ENCODE assay signal across 1 cellular context in the genomic region with DNA sequence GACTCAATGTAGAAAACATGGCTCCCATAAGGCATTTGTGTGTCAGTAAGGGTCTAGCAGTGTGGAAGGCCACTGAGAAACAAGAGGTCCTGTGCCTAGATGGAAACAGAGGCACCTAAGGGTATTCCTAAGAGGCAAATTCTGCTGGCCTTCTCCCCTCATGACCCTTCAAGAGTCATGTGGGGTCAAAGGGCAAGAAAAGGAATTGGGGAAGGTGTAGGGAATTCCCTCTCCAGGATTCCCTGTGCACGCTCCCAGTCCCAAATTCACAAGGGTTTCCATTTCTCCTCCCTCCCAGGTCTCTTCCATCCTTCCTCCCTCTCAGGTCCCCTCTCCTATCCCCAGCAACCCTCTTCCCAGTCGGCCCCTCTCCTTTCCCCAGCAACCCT.
A peak's percentile ranks its signal among the peaks of the same experiment; 100 is the strongest.
TF ChIP-seq lines count a peak whose summit lies in the region.

No MANE protein-coding gene starts in this region.

TF ChIP-seq in HepG2, 621 proteins besides CTCF, POLR2A, EP300 and RAD21 (continued from another document and continues in another):
- TF ChIP-seq TRIM24 (CRISPR knock-in tag; IDR thresholded peaks at IDR 0.05) (no peak), BATF2 (CRISPR knock-in tag; IDR thresholded peaks at IDR 0.05) (no peak), ZNF280D (CRISPR knock-in tag; IDR thresholded peaks at IDR 0.05) (no peak), SAP130 (CRISPR knock-in tag; IDR thresholded peaks at IDR 0.05; ENCODE audit: low read depth) (no peak), MBNL3 (CRISPR knock-in tag; conservative IDR thresholded peaks at IDR 0.05) (no peak), ZNF879 (CRISPR knock-in tag; IDR thresholded peaks at IDR 0.05) (no peak), BORCS8-MEF2B (CRISPR knock-in tag; IDR thresholded peaks at IDR 0.05) (no peak), CC2D1A (CRISPR knock-in tag; IDR thresholded peaks at IDR 0.05) (no peak), RNF2 (conservative IDR thresholded peaks at IDR 0.05; ENCODE audit: low read depth) (no peak), PHF8 (CRISPR knock-in tag; IDR thresholded peaks at IDR 0.05) (no peak), TBX3 (IDR thresholded peaks at IDR 0.05; ENCODE audit: borderline replicate concordance) (no peak), HOXA3 (CRISPR knock-in tag; IDR thresholded peaks at IDR 0.05) (no peak), WIZ (CRISPR knock-in tag; IDR thresholded peaks at IDR 0.05) (peak; percentile 41; the same call in 1 of the 2 replicates), ZMYM2 (CRISPR knock-in tag; IDR thresholded peaks at IDR 0.05) (no peak), ZNF101 (CRISPR knock-in tag; IDR thresholded peaks at IDR 0.05; ENCODE audit: borderline replicate concordance, low read depth) (no peak), ATAD3A (CRISPR knock-in tag; IDR thresholded peaks at IDR 0.05) (no peak), ZNF564 (CRISPR knock-in tag; IDR thresholded peaks at IDR 0.05) (0 out of 2 replicates have a peak, but pooled peaks have one; percentile 20), SKI (IDR thresholded peaks at IDR 0.05; ENCODE audit: partially characterized antibody) (no peak), ZMYM4 (CRISPR knock-in tag; IDR thresholded peaks at IDR 0.05) (no peak), ZBTB21 (CRISPR knock-in tag; IDR thresholded peaks at IDR 0.05) (no peak), ZIK1 (CRISPR knock-in tag; IDR thresholded peaks at IDR 0.05; ENCODE audit: borderline replicate concordance, low read depth) (no peak), CREB1 (IDR thresholded peaks at IDR 0.05) (no peak), CREB1 (CRISPR knock-in tag; IDR thresholded peaks at IDR 0.05) (no peak), MYC (CRISPR knock-in tag; IDR thresholded peaks at IDR 0.05; ENCODE audit: borderline replicate concordance) (no peak), NR2F6 (IDR thresholded peaks at IDR 0.05) (peak; percentile 36; the same call in 1 of the 2 replicates), NR2F6 (CRISPR knock-in tag; IDR thresholded peaks at IDR 0.05) (no peak), ZNF124 (CRISPR knock-in tag; IDR thresholded peaks at IDR 0.05) (no peak), ZFP41 (CRISPR knock-in tag; IDR thresholded peaks at IDR 0.05; ENCODE audit: borderline replicate concordance) (no peak), HNF4A (CRISPR knock-in tag; IDR thresholded peaks at IDR 0.05) (no peak), MEIS1 (CRISPR knock-in tag; IDR thresholded peaks at IDR 0.05; ENCODE audit: borderline replicate concordance) (no peak), EEA1 (CRISPR knock-in tag; IDR thresholded peaks at IDR 0.05; ENCODE audit: borderline replicate concordance) (no peak), SRSF9 (IDR thresholded peaks at IDR 0.05; ENCODE audit: borderline replicate concordance, insufficient read depth, low read depth, low read length, poor library complexity, severe bottlenecking) (no peak), NFYC (CRISPR knock-in tag; IDR thresholded peaks at IDR 0.05) (no peak), KDM5A (IDR thresholded peaks at IDR 0.05; ENCODE audit: borderline replicate concordance, low read length) (no peak), ZNF772 (CRISPR knock-in tag; IDR thresholded peaks at IDR 0.05) (peak; percentile 59; the same call in 1 of the 2 replicates), AGO1 (IDR thresholded peaks at IDR 0.05; ENCODE audit: low read depth, low read length, poor library complexity, severe bottlenecking) (no peak)
- TF ChIP-seq, protein P1, sequence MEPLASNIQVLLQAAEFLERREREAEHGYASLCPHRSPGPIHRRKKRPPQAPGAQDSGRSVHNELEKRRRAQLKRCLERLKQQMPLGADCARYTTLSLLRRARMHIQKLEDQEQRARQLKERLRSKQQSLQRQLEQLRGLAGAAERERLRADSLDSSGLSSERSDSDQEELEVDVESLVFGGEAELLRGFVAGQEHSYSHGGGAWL (CRISPR knock-in tag; IDR thresholded peaks at IDR 0.05) = no peak
- TF ChIP-seq, protein P2, sequence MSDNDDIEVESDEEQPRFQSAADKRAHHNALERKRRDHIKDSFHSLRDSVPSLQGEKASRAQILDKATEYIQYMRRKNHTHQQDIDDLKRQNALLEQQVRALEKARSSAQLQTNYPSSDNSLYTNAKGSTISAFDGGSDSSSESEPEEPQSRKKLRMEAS (IDR thresholded peaks at IDR 0.05) = no peak
- TF ChIP-seq, protein P3, sequence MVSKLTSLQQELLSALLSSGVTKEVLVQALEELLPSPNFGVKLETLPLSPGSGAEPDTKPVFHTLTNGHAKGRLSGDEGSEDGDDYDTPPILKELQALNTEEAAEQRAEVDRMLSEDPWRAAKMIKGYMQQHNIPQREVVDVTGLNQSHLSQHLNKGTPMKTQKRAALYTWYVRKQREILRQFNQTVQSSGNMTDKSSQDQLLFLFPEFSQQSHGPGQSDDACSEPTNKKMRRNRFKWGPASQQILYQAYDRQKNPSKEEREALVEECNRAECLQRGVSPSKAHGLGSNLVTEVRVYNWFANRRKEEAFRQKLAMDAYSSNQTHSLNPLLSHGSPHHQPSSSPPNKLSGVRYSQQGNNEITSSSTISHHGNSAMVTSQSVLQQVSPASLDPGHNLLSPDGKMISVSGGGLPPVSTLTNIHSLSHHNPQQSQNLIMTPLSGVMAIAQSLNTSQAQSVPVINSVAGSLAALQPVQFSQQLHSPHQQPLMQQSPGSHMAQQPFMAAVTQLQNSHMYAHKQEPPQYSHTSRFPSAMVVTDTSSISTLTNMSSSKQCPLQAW (CRISPR knock-in tag; IDR thresholded peaks at IDR 0.05) = 0 out of 2 replicates have a peak, but pooled peaks have one; percentile 2
- TF ChIP-seq, protein P4, sequence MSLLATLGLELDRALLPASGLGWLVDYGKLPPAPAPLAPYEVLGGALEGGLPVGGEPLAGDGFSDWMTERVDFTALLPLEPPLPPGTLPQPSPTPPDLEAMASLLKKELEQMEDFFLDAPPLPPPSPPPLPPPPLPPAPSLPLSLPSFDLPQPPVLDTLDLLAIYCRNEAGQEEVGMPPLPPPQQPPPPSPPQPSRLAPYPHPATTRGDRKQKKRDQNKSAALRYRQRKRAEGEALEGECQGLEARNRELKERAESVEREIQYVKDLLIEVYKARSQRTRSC (CRISPR knock-in tag; IDR thresholded peaks at IDR 0.05; ENCODE audit: low read depth) = 0 out of 2 replicates have a peak, but pooled peaks have one; percentile 27
- TF ChIP-seq, protein P5, sequence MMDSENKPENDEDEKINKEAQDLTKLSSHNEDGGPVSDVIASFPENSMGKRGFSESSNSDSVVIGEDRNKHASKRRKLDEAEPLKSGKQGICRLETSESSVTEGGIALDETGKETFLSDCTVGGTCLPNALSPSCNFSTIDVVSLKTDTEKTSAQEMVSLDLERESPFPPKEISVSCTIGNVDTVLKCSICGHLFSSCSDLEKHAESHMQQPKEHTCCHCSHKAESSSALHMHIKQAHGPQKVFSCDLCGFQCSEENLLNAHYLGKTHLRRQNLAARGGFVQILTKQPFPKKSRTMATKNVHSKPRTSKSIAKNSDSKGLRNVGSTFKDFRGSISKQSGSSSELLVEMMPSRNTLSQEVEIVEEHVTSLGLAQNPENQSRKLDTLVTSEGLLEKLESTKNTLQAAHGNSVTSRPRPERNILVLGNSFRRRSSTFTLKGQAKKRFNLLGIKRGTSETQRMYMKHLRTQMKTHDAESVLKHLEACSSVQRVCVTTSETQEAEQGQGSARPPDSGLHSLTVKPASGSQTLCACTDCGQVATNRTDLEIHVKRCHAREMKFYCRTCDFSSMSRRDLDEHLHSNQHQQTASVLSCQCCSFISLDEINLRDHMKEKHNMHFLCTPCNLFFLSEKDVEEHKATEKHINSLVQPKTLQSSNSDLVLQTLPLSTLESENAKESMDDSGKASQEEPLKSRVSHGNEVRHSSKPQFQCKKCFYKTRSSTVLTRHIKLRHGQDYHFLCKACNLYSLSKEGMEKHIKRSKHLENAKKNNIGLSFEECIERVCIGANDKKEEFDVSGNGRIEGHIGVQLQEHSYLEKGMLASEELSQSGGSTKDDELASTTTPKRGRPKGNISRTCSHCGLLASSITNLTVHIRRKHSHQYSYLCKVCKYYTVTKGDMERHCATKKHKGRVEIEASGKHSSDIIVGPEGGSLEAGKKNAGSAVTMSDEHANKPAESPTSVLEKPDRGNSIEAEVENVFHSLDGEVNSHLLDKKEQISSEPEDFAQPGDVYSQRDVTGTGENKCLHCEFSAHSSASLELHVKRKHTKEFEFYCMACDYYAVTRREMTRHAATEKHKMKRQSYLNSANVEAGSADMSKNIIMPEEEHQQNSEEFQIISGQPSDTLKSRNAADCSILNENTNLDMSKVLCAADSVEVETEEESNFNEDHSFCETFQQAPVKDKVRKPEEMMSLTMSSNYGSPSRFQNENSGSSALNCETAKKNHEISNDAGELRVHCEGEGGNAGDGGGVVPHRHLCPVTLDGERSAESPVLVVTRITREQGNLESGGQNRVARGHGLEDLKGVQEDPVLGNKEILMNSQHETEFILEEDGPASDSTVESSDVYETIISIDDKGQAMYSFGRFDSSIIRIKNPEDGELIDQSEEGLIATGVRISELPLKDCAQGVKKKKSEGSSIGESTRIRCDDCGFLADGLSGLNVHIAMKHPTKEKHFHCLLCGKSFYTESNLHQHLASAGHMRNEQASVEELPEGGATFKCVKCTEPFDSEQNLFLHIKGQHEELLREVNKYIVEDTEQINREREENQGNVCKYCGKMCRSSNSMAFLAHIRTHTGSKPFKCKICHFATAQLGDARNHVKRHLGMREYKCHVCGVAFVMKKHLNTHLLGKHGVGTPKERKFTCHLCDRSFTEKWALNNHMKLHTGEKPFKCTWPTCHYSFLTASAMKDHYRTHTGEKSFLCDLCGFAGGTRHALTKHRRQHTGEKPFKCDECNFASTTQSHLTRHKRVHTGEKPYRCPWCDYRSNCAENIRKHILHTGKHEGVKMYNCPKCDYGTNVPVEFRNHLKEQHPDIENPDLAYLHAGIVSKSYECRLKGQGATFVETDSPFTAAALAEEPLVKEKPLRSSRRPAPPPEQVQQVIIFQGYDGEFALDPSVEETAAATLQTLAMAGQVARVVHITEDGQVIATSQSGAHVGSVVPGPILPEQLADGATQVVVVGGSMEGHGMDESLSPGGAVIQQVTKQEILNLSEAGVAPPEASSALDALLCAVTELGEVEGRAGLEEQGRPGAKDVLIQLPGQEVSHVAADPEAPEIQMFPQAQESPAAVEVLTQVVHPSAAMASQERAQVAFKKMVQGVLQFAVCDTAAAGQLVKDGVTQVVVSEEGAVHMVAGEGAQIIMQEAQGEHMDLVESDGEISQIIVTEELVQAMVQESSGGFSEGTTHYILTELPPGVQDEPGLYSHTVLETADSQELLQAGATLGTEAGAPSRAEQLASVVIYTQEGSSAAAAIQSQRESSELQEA (CRISPR knock-in tag; IDR thresholded peaks at IDR 0.05; ENCODE audit: not compliant biosample characterization) = no peak
- TF ChIP-seq, protein P6, sequence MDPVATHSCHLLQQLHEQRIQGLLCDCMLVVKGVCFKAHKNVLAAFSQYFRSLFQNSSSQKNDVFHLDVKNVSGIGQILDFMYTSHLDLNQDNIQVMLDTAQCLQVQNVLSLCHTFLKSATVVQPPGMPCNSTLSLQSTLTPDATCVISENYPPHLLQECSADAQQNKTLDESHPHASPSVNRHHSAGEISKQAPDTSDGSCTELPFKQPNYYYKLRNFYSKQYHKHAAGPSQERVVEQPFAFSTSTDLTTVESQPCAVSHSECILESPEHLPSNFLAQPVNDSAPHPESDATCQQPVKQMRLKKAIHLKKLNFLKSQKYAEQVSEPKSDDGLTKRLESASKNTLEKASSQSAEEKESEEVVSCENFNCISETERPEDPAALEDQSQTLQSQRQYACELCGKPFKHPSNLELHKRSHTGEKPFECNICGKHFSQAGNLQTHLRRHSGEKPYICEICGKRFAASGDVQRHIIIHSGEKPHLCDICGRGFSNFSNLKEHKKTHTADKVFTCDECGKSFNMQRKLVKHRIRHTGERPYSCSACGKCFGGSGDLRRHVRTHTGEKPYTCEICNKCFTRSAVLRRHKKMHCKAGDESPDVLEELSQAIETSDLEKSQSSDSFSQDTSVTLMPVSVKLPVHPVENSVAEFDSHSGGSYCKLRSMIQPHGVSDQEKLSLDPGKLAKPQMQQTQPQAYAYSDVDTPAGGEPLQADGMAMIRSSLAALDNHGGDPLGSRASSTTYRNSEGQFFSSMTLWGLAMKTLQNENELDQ (CRISPR knock-in tag; IDR thresholded peaks at IDR 0.05; ENCODE audit: borderline replicate concordance) = no peak
- TF ChIP-seq, protein P7, sequence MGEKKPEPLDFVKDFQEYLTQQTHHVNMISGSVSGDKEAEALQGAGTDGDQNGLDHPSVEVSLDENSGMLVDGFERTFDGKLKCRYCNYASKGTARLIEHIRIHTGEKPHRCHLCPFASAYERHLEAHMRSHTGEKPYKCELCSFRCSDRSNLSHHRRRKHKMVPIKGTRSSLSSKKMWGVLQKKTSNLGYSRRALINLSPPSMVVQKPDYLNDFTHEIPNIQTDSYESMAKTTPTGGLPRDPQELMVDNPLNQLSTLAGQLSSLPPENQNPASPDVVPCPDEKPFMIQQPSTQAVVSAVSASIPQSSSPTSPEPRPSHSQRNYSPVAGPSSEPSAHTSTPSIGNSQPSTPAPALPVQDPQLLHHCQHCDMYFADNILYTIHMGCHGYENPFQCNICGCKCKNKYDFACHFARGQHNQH (CRISPR knock-in tag; IDR thresholded peaks at IDR 0.05) = no peak
- TF ChIP-seq, protein P8, sequence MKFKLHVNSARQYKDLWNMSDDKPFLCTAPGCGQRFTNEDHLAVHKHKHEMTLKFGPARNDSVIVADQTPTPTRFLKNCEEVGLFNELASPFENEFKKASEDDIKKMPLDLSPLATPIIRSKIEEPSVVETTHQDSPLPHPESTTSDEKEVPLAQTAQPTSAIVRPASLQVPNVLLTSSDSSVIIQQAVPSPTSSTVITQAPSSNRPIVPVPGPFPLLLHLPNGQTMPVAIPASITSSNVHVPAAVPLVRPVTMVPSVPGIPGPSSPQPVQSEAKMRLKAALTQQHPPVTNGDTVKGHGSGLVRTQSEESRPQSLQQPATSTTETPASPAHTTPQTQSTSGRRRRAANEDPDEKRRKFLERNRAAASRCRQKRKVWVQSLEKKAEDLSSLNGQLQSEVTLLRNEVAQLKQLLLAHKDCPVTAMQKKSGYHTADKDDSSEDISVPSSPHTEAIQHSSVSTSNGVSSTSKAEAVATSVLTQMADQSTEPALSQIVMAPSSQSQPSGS (CRISPR knock-in tag; IDR thresholded peaks at IDR 0.05) = no peak
